In the genomic region with DNA sequence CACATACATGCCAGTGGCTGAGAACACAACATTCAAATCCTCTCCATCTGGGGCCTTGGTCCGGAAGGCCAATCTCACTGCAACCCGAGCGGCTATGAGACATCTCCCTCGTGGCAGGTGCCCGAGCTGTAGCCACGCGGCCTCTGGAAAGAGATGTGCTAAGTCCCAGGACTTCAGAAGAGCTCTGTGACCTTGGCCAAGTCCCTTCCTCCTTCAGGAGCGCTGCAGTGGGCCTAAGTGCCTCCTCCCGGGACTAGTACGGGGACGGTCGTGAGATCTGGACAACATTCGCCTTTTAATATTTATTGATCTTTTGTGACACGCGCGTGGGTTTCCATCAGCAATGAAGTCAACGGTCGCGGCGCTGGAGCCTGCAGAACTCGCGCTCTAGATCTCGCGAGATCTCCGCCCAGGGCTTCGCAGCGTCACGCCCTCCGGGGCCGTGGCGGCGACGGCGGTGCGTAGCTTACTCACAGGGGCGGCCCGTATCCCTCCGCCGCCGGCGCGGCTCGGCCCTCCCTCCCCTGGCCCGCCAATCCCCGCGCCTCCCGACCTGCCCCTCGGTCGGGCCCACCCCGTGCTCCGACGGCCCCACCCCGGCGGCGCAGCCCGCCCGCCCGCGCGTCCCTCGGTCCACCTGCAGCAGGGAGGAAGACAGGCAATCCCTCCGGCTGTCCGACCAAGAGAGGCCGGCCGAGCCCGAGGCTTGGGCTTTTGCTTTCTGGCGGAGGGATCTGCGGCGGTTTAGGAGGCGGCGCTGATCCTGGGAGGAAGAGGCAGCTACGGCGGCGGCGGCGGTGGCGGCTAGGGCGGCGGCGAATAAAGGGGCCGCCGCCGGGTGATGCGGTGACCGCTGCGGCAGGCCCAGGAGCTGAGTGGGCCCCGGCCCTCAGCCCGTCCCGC, we compare ENCODE assay signal across 1 cellular context.
TF ChIP-seq lines count a peak whose summit lies in the region.

A gene (plus strand): TSS at position 588 of the 903 bp plus-strand sequence. CDS start 453 bp downstream, outside the sequence.

TF ChIP-seq in HepG2, 621 proteins besides CTCF, POLR2A, EP300 and RAD21 (continued from another document and continues in another):
- no peak for TF ChIP-seq TEAD3 (CRISPR knock-in tag; optimal IDR thresholded peaks at IDR 0.05; ENCODE audit: borderline replicate concordance)
- no peak for TF ChIP-seq RBAK (CRISPR knock-in tag; IDR thresholded peaks at IDR 0.05)
- no peak for TF ChIP-seq ZBTB8A (CRISPR knock-in tag; IDR thresholded peaks at IDR 0.05; ENCODE audit: borderline replicate concordance, low read depth)
- TF ChIP-seq ZNF616 (CRISPR knock-in tag; IDR thresholded peaks at IDR 0.05; ENCODE audit: low read depth): 0 out of 2 replicates have a peak, but pooled peaks have one; percentile 15
- TF ChIP-seq ZNF790 (CRISPR knock-in tag; IDR thresholded peaks at IDR 0.05; ENCODE audit: borderline replicate concordance): no peak; the same call in 1 of the 2 replicates
- no peak for TF ChIP-seq STAT5B (CRISPR knock-in tag; IDR thresholded peaks at IDR 0.05)
- no peak; the same call in 1 of the 2 replicates for TF ChIP-seq ZNF225 (CRISPR knock-in tag; IDR thresholded peaks at IDR 0.05)
- TF ChIP-seq ZNF878 (CRISPR knock-in tag; IDR thresholded peaks at IDR 0.05): no peak; the same call in 1 of the 2 replicates
- peak; percentile 98 for TF ChIP-seq ZNF501 (CRISPR knock-in tag; IDR thresholded peaks at IDR 0.05)
- TF ChIP-seq ZNF546 (CRISPR knock-in tag; conservative IDR thresholded peaks at IDR 0.05): no peak
- no peak for TF ChIP-seq SMAD9 (CRISPR knock-in tag; IDR thresholded peaks at IDR 0.05)
- TF ChIP-seq, protein P1, sequence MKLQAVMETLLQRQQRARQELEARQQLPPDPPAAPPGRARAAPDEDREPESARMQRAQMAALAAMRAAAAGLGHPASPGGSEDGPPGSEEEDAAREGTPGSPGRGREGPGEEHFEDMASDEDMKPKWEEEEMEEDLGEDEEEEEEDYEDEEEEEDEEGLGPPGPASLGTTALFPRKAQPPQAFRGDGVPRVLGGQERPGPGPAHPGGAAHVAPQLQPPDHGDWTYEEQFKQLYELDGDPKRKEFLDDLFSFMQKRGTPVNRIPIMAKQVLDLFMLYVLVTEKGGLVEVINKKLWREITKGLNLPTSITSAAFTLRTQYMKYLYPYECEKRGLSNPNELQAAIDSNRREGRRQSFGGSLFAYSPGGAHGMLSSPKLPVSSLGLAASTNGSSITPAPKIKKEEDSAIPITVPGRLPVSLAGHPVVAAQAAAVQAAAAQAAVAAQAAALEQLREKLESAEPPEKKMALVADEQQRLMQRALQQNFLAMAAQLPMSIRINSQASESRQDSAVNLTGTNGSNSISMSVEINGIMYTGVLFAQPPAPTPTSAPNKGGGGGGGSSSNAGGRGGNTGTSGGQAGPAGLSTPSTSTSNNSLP (IDR thresholded peaks at IDR 0.05; ENCODE audit: low read depth, low read length): no peak
- no peak; the same call in 1 of the 2 replicates for TF ChIP-seq ZMYM3 (CRISPR knock-in tag; IDR thresholded peaks at IDR 0.05)
- no peak for TF ChIP-seq ZNF652 (CRISPR knock-in tag; IDR thresholded peaks at IDR 0.05; ENCODE audit: borderline replicate concordance, low read depth)
- peak; percentile 58; the same call in 1 of the 2 replicates for TF ChIP-seq FOXK1 (CRISPR knock-in tag; IDR thresholded peaks at IDR 0.05; ENCODE audit: borderline replicate concordance, low read depth)
- peak; percentile 89; the same call in 1 of the 2 replicates for TF ChIP-seq KDM2A (CRISPR knock-in tag; IDR thresholded peaks at IDR 0.05; ENCODE audit: borderline replicate concordance, low read depth)
- TF ChIP-seq ZZZ3 (CRISPR knock-in tag; IDR thresholded peaks at IDR 0.05; ENCODE audit: borderline replicate concordance): no peak
- TF ChIP-seq FOXA3 (CRISPR knock-in tag; IDR thresholded peaks at IDR 0.05): peak; percentile 48
- no peak for TF ChIP-seq HOXA5 (CRISPR knock-in tag; IDR thresholded peaks at IDR 0.05)
- TF ChIP-seq ZNF292 (CRISPR knock-in tag; IDR thresholded peaks at IDR 0.05; ENCODE audit: borderline replicate concordance, low read depth): 0 out of 2 replicates have a peak, but pooled peaks have one; percentile 13
- no peak for TF ChIP-seq HCFC1 (IDR thresholded peaks at IDR 0.05; ENCODE audit: low read depth, low read length)
- no peak for TF ChIP-seq ZNF720 (CRISPR knock-in tag; IDR thresholded peaks at IDR 0.05)
- no peak for TF ChIP-seq ZNF782 (CRISPR knock-in tag; IDR thresholded peaks at IDR 0.05; ENCODE audit: borderline replicate concordance)
- no peak for TF ChIP-seq ZNF337 (CRISPR knock-in tag; IDR thresholded peaks at IDR 0.05; ENCODE audit: borderline replicate concordance, low read depth)
- peak; percentile 49; the same call in 1 of the 2 replicates for TF ChIP-seq SATB2 (CRISPR knock-in tag; IDR thresholded peaks at IDR 0.05)
- peak; percentile 66 for TF ChIP-seq SP2 (CRISPR knock-in tag; IDR thresholded peaks at IDR 0.05)
- TF ChIP-seq SOX13 (IDR thresholded peaks at IDR 0.05): peak; percentile 35; the same call in 1 of the 2 replicates
- TF ChIP-seq SOX13 (CRISPR knock-in tag; conservative IDR thresholded peaks at IDR 0.05 in 1 of 2, IDR thresholded peaks at IDR 0.05 in 1 of 2): peak in 1 of 2 experiments; percentile 28; a peak in 1 of 4 replicates
- TF ChIP-seq ZNF17 (CRISPR knock-in tag; IDR thresholded peaks at IDR 0.05): no peak
- TF ChIP-seq NFE2 (CRISPR knock-in tag; IDR thresholded peaks at IDR 0.05): no peak
- no peak for TF ChIP-seq ZIK1 (CRISPR knock-in tag; IDR thresholded peaks at IDR 0.05; ENCODE audit: borderline replicate concordance, low read depth)
- TF ChIP-seq ATM (IDR thresholded peaks at IDR 0.05; ENCODE audit: borderline replicate concordance): no peak
- peak; percentile 48; the same call in 1 of the 2 replicates for TF ChIP-seq ZNF569 (CRISPR knock-in tag; IDR thresholded peaks at IDR 0.05; ENCODE audit: borderline replicate concordance)
- peak; percentile 58 for TF ChIP-seq DR1 (CRISPR knock-in tag; IDR thresholded peaks at IDR 0.05)
- TF ChIP-seq ZNF235 (CRISPR knock-in tag; IDR thresholded peaks at IDR 0.05; ENCODE audit: borderline replicate concordance): no peak
- no peak for TF ChIP-seq TRIM24 (CRISPR knock-in tag; IDR thresholded peaks at IDR 0.05)
- no peak for TF ChIP-seq JUND (CRISPR knock-in tag; IDR thresholded peaks at IDR 0.05)
- TF ChIP-seq, protein P2, sequence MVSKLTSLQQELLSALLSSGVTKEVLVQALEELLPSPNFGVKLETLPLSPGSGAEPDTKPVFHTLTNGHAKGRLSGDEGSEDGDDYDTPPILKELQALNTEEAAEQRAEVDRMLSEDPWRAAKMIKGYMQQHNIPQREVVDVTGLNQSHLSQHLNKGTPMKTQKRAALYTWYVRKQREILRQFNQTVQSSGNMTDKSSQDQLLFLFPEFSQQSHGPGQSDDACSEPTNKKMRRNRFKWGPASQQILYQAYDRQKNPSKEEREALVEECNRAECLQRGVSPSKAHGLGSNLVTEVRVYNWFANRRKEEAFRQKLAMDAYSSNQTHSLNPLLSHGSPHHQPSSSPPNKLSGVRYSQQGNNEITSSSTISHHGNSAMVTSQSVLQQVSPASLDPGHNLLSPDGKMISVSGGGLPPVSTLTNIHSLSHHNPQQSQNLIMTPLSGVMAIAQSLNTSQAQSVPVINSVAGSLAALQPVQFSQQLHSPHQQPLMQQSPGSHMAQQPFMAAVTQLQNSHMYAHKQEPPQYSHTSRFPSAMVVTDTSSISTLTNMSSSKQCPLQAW (CRISPR knock-in tag; IDR thresholded peaks at IDR 0.05): peak; percentile 66; the same call in 1 of the 2 replicates
- peak; percentile 94 for TF ChIP-seq DMAP1 (CRISPR knock-in tag; IDR thresholded peaks at IDR 0.05)
- peak; percentile 84 for TF ChIP-seq NFKB2 (CRISPR knock-in tag; IDR thresholded peaks at IDR 0.05; ENCODE audit: borderline replicate concordance)
- TF ChIP-seq, protein P3, sequence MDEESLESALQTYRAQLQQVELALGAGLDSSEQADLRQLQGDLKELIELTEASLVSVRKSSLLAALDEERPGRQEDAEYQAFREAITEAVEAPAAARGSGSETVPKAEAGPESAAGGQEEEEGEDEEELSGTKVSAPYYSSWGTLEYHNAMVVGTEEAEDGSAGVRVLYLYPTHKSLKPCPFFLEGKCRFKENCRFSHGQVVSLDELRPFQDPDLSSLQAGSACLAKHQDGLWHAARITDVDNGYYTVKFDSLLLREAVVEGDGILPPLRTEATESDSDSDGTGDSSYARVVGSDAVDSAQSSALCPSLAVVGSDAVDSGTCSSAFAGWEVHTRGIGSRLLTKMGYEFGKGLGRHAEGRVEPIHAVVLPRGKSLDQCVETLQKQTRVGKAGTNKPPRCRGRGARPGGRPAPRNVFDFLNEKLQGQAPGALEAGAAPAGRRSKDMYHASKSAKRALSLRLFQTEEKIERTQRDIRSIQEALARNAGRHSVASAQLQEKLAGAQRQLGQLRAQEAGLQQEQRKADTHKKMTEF (CRISPR knock-in tag; IDR thresholded peaks at IDR 0.05): peak; percentile 68; the same call in 1 of the 2 replicates
- TF ChIP-seq HNRNPLL (IDR thresholded peaks at IDR 0.05; ENCODE audit: low read depth, low read length, poor library complexity, severe bottlenecking): peak; percentile 94
- TF ChIP-seq, protein P4, sequence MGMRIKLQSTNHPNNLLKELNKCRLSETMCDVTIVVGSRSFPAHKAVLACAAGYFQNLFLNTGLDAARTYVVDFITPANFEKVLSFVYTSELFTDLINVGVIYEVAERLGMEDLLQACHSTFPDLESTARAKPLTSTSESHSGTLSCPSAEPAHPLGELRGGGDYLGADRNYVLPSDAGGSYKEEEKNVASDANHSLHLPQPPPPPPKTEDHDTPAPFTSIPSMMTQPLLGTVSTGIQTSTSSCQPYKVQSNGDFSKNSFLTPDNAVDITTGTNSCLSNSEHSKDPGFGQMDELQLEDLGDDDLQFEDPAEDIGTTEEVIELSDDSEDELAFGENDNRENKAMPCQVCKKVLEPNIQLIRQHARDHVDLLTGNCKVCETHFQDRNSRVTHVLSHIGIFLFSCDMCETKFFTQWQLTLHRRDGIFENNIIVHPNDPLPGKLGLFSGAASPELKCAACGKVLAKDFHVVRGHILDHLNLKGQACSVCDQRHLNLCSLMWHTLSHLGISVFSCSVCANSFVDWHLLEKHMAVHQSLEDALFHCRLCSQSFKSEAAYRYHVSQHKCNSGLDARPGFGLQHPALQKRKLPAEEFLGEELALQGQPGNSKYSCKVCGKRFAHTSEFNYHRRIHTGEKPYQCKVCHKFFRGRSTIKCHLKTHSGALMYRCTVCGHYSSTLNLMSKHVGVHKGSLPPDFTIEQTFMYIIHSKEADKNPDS (CRISPR knock-in tag; IDR thresholded peaks at IDR 0.05): no peak
- TF ChIP-seq ZNF709 (CRISPR knock-in tag; IDR thresholded peaks at IDR 0.05): peak; percentile 41; the same call in 1 of the 2 replicates
- TF ChIP-seq, protein P5, sequence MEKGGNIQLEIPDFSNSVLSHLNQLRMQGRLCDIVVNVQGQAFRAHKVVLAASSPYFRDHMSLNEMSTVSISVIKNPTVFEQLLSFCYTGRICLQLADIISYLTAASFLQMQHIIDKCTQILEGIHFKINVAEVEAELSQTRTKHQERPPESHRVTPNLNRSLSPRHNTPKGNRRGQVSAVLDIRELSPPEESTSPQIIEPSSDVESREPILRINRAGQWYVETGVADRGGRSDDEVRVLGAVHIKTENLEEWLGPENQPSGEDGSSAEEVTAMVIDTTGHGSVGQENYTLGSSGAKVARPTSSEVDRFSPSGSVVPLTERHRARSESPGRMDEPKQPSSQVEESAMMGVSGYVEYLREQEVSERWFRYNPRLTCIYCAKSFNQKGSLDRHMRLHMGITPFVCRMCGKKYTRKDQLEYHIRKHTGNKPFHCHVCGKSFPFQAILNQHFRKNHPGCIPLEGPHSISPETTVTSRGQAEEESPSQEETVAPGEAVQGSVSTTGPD (CRISPR knock-in tag; IDR thresholded peaks at IDR 0.05): no peak
- 0 out of 2 replicates have a peak, but pooled peaks have one; percentile 23 for TF ChIP-seq ZNF335 (CRISPR knock-in tag; IDR thresholded peaks at IDR 0.05)
- TF ChIP-seq YEATS4 (CRISPR knock-in tag; IDR thresholded peaks at IDR 0.05; ENCODE audit: borderline replicate concordance): peak; percentile 87
- no peak for TF ChIP-seq EZH2 (conservative IDR thresholded peaks at IDR 0.05; ENCODE audit: low read depth, low read length)
- no peak for TF ChIP-seq ZNF451 (CRISPR knock-in tag; IDR thresholded peaks at IDR 0.05)
- TF ChIP-seq, protein P6, sequence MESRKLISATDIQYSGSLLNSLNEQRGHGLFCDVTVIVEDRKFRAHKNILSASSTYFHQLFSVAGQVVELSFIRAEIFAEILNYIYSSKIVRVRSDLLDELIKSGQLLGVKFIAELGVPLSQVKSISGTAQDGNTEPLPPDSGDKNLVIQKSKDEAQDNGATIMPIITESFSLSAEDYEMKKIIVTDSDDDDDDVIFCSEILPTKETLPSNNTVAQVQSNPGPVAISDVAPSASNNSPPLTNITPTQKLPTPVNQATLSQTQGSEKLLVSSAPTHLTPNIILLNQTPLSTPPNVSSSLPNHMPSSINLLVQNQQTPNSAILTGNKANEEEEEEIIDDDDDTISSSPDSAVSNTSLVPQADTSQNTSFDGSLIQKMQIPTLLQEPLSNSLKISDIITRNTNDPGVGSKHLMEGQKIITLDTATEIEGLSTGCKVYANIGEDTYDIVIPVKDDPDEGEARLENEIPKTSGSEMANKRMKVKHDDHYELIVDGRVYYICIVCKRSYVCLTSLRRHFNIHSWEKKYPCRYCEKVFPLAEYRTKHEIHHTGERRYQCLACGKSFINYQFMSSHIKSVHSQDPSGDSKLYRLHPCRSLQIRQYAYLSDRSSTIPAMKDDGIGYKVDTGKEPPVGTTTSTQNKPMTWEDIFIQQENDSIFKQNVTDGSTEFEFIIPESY (CRISPR knock-in tag; IDR thresholded peaks at IDR 0.05): no peak
- TF ChIP-seq ZNF234 (CRISPR knock-in tag; conservative IDR thresholded peaks at IDR 0.05): 0 out of 2 replicates have a peak, but pooled peaks have one; percentile 86
- TF ChIP-seq, protein P7, sequence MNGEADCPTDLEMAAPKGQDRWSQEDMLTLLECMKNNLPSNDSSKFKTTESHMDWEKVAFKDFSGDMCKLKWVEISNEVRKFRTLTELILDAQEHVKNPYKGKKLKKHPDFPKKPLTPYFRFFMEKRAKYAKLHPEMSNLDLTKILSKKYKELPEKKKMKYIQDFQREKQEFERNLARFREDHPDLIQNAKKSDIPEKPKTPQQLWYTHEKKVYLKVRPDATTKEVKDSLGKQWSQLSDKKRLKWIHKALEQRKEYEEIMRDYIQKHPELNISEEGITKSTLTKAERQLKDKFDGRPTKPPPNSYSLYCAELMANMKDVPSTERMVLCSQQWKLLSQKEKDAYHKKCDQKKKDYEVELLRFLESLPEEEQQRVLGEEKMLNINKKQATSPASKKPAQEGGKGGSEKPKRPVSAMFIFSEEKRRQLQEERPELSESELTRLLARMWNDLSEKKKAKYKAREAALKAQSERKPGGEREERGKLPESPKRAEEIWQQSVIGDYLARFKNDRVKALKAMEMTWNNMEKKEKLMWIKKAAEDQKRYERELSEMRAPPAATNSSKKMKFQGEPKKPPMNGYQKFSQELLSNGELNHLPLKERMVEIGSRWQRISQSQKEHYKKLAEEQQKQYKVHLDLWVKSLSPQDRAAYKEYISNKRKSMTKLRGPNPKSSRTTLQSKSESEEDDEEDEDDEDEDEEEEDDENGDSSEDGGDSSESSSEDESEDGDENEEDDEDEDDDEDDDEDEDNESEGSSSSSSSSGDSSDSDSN (CRISPR knock-in tag; IDR thresholded peaks at IDR 0.05): peak; percentile 84; the same call in 1 of the 2 replicates
- no peak for TF ChIP-seq ZNF329 (CRISPR knock-in tag; IDR thresholded peaks at IDR 0.05; ENCODE audit: low read depth)
- no peak for TF ChIP-seq SETDB1 (CRISPR knock-in tag; IDR thresholded peaks at IDR 0.05; ENCODE audit: borderline replicate concordance)
- peak; percentile 77; the same call in 1 of the 2 replicates for TF ChIP-seq ZNF558 (CRISPR knock-in tag; IDR thresholded peaks at IDR 0.05; ENCODE audit: borderline replicate concordance)
